ENCODE assay signal across 8 cellular contexts in genomic region chr18:68714707-68715496, GRCh38. TPM values are rescaled to one million over a fixed set of nuclear protein-coding genes. Genes with fewer than 3 reads are reported as not detected.
DNase-seq lines count a peak whose midpoint lies in the region; ATAC-seq and TF ChIP-seq lines count a peak whose summit lies in the region.

Gene TMX3 (minus strand): TSS chr18:68715108. CDS start chr18:68714981, 127 bp downstream.

- no peak for TF ChIP-seq CTCF in right atrium auricular region (IDR thresholded peaks at IDR 0.05)
- TF ChIP-seq CTCF in uterus (IDR thresholded peaks at IDR 0.05): peak in 1 of 4 experiments; percentile 27

- DNase-seq in NCI-H187 (lab: John Stamatoyannopoulos, UW): peak; percentile 78 to 82
- DNase-seq in T-helper 2 cell: peak; percentile 85 to 95 (median 88)
- DNase-seq in right atrium auricular region (ENCODE audit: low spot score): peak; percentile 86
- DNase-seq in pulmonary artery endothelial cell (ENCODE audit: low read depth, low spot score): peak; percentile 76
- peak; percentile 82 to 89 for DNase-seq in uterus

- H3K9me3 ChIP-seq in right atrium auricular region (no peaks in the 10 kb centered on the region), uterus (no peaks in the 10 kb centered on the region)

- H3K4me3 ChIP-seq in right atrium auricular region: peak within 1 kb of the TSS; percentile 86 to 88
- H3K4me3 ChIP-seq in uterus: peak within 1 kb of the TSS; percentile 71 to 83

- intact Hi-C loops in uterus (cut with DNase I; ENCODE audit: low total_unique reads): no loop called here

- peak; percentile 97 for ATAC-seq in GM18498 (IDR thresholded peaks at IDR 0.05; ENCODE audit: unreplicated experiment)
- peak; percentile 96 for ATAC-seq in HG02938 (IDR thresholded peaks at IDR 0.05; ENCODE audit: unreplicated experiment)

- peaks cover 10% of the 10 kb centered on the region for H3K36me3 ChIP-seq in right atrium auricular region
- no peaks in the 10 kb centered on the region for H3K36me3 ChIP-seq in uterus

- peaks cover 0 to 18% of the 10 kb centered on the region in 2 donors for H3K4me1 ChIP-seq in right atrium auricular region
- H3K4me1 ChIP-seq in uterus: no peaks in the 10 kb centered on the region

- TF ChIP-seq POLR2A in uterus (IDR thresholded peaks at IDR 0.05): no peak

- H3K27ac ChIP-seq in angular gyrus (ENCODE audit: low read depth, low read length) (peak within 1 kb of the TSS; percentile 64), right atrium auricular region (peak within 1 kb of the TSS; percentile 77 to 79), uterus (peak within 1 kb of the TSS; percentile 69 to 81)

- H3K27me3 ChIP-seq in right atrium auricular region (no peaks in the 10 kb centered on the region), uterus (no peaks in the 10 kb centered on the region)

RNA-seq across cellular contexts. Expression of gene TMX3, which starts in this region (rescaled TPM):
- total RNA-seq in right atrium auricular region (10 to 100 TPM; 17.7 to 27.6 TPM), pulmonary artery endothelial cell (74.5 and 96.6 TPM in 2 replicates), uterus (100 to 1,000 TPM in 1 of 4 donors, 10 to 100 TPM in 3; 34.1 to 111 (median 73.4) TPM)

Comparison
In these comparisons a context has a peak if more than half of its experiments do, and no peak if none do; other contexts are left out.
1. Peak in every context shown above with its lines: DNase-seq, ATAC-seq, H3K4me3 ChIP-seq and H3K27ac ChIP-seq.